ENCODE assay signal across 1 cellular context in the genomic region with DNA sequence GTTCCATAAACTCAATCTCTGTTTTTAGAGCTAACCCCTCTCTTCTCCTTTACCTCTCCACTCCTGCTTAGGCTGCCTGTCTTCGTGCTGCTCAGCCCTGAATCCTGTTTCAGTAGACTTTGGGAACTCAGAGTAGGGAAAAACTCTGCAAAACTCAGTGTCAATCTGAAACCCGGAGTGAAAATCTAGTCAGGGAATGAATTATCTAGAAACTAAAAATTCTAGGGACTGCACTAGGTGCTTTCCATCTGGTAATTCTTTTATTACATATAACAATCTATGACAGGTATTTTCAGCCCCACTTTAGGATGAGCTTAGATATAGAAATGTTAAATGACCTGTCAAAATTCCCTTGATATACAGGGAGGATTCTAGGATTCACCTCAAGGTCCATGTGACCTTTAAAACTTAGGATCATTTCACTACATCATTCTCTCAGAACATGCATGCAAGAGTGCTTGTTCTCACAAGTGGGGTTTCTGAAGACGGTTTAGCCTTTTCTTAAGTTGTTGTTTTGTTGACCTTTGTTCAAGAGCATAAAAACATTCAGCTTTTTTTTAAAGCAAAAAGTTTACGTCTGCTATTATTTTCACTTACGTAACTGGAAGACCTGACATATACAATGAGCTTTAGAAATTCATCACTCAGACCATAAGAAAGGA.
TF ChIP-seq lines count a peak whose summit lies in the region.

No MANE protein-coding gene starts in this region.

TF ChIP-seq in GM23338, 12 proteins besides CTCF, POLR2A, EP300 and RAD21 (continued from another document):
- TF ChIP-seq ZNF462 (CRISPR knock-in tag; IDR thresholded peaks at IDR 0.05) (no peak), POLR2AphosphoS5 (IDR thresholded peaks at IDR 0.05; ENCODE audit: low read depth) (no peak), ETS1 (IDR thresholded peaks at IDR 0.05) (no peak), ZNF114 (CRISPR knock-in tag; IDR thresholded peaks at IDR 0.05) (no peak)
